22 cellular contexts compared by ENCODE assay signal in genomic region chr22:45942344-45942743, GRCh38. TPM values are rescaled to one million over a fixed set of nuclear protein-coding genes. Genes with fewer than 3 reads are reported as not detected.
"Had no signal": no experiment of that assay in that cellular context is flagged by ENCODE, and none has a peak within 500 bp of the region (broad histone marks: within the 10 kb centered on the region; RNA-seq: fewer than 3 reads in every experiment).

No MANE protein-coding gene starts in this region.

- DNase-seq: Karpas-422, KG1, MG63, NCI-H1092, NCI-H1105 treated with DMSO at 0.1 percent for 48 hours, NCI-H1417 treated with DMSO at 0.1 percent for 48 hours, NCI-H146, NCI-H1694 treated with DMSO at 0.1 percent for 48 hours, NCI-H1930, NCI-H2081, NCI-H2107, NCI-H2227 treated with DMSO at 0.1 percent for 48 hours, NCI-H446, NCI-H510A, NCI-H524 treated with DMSO at 0.1 percent for 48 hours, NCI-H69, NCI-H774, SHP77 treated with DMSO at 0.1 percent for 48 hours, SJCRH30, T-helper 1 cell had no signal

- ATAC-seq: Right ventricle myocardium inferior, SK-N-SH treated with all-trans-retinoic acid at 6 μM for 48 hours had no signal

- H3K27ac ChIP-seq: SJCRH30 had no signal

- H3K4me1 ChIP-seq: SJCRH30 had no signal

- H3K9me3 ChIP-seq: MG63, SJCRH30 had no signal

- H3K4me3 ChIP-seq: MG63, SJCRH30 had no signal

RNA-seq across cellular contexts. Expression of gene WNT7B, which starts 34.6 kb away (rescaled TPM):
- total RNA-seq: Right ventricle myocardium inferior, SJCRH30 had no signal
